Comparison of ENCODE assay signal across 23 cellular contexts in the genomic region with DNA sequence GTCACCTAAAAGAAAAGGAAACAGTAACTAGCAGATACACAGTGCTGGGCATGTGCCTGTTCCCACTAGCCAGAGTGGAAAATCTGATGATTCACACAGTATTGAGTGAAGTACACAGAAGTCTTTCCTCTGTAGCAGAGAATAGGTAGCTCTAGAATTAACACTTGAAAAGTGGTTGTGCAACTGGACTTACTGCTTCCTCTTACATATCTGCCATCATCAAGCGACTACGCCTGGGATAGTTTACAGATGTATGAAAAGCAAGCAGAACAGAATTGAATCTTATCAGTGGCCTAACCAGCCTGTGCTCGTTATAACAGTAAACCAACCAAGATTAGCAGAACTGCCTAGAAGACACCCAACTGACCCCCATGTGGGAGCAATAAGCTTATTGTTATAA.
DNase-seq lines count a peak whose midpoint lies in the region; ATAC-seq and TF ChIP-seq lines count a peak whose summit lies in the region.
"Had no signal": no experiment of that assay in that cellular context is flagged by ENCODE, and none has a peak within 500 bp of the region (broad histone marks: within the 10 kb centered on the region; RNA-seq: fewer than 3 reads in every experiment).

No MANE protein-coding gene starts in this region.

- no peaks in the 10 kb centered on the region for H3K36me3 ChIP-seq in naive thymus-derived CD4-positive, alpha-beta T cell (ENCODE audit: control insufficient read depth in 2 of 3, insufficient read depth in 3 of 3, low read length in 3 of 3)
- no peaks in the 10 kb centered on the region for H3K36me3 ChIP-seq in SK-N-SH (replicated peaks in 1 of 2; ENCODE audit: control insufficient read depth in 1 of 2, insufficient read depth in 2 of 2, low read length in 1 of 2)
- H3K36me3 ChIP-seq: breast epithelium, vagina had no signal

- H3K4me1 Mint-ChIP-seq in naive thymus-derived CD4-positive, alpha-beta T cell, result peaks cover 0 to 2% (median 0%) of the 10 kb centered on the region in 7 donors
- H3K4me1 Mint-ChIP-seq: immature natural killer cell had no signal

- peaks cover 3% of the 10 kb centered on the region for H3F3A ChIP-seq in SK-N-SH (replicated peaks; ENCODE audit: insufficient read depth)

- H3K79me2 ChIP-seq in SK-N-SH (ENCODE audit: insufficient read depth), result no peaks in the 10 kb centered on the region
- H3K79me2 ChIP-seq: parathyroid adenoma had no signal

- TF ChIP-seq CTCF in epithelial cell of esophagus (IDR thresholded peaks at IDR 0.05; ENCODE audit: insufficient read depth, low read depth, low read length, missing control alignments) (no peak), SK-N-SH (IDR thresholded peaks at IDR 0.05) (no peak)

- peaks cover 2 to 13% (median 5%) of the 10 kb centered on the region in 11 donors for H3K9me3 Mint-ChIP-seq in naive thymus-derived CD4-positive, alpha-beta T cell

- H3K27ac ChIP-seq in naive thymus-derived CD4-positive, alpha-beta T cell (ENCODE audit: low read depth, low read length), result no peak overlapping the region
- H3K27ac ChIP-seq in SK-N-SH (ENCODE audit: low read depth in 2 of 2, low read length in 1 of 2), result no peak overlapping the region
- H3K27ac ChIP-seq: breast epithelium, gastroesophageal sphincter, parathyroid adenoma, spleen, vagina had no signal

- no peak overlapping the region for H3K9ac ChIP-seq in SK-N-SH
- H3K9ac ChIP-seq: parathyroid adenoma had no signal

- POLR2A ChIA-PET in naive thymus-derived CD4-positive, alpha-beta T cell (lab: Charles Lee), result no interaction called here
- POLR2A ChIA-PET in SK-N-SH (lab: Yijun Ruan, JAX), result no interaction called here

- no peaks in the 10 kb centered on the region for H4K20me1 ChIP-seq in SK-N-SH (ENCODE audit: insufficient read depth)

- H3K27me3 ChIP-seq in naive thymus-derived CD4-positive, alpha-beta T cell (ENCODE audit: control insufficient read depth in 2 of 2, insufficient read depth in 2 of 2, low read length in 2 of 2), result no peaks in the 10 kb centered on the region
- no peaks in the 10 kb centered on the region for H3K27me3 ChIP-seq in SK-N-SH (ENCODE audit: insufficient read depth)
- H3K27me3 ChIP-seq: breast epithelium, gastroesophageal sphincter, spleen, vagina had no signal

- H3K4me2 ChIP-seq in SK-N-SH, result no peak overlapping the region

- CTCF ChIA-PET in naive thymus-derived CD4-positive, alpha-beta T cell (lab: Charles Lee), result no interaction called here
- CTCF ChIA-PET in SK-N-SH (lab: Yijun Ruan, JAX), result no interaction called here

- TF ChIP-seq RAD21 in SK-N-SH (IDR thresholded peaks at IDR 0.05; ENCODE audit: low read length), result no peak

- 86% methylated on average over 3 of the region's 3 CpGs for WGBS in SK-N-SH (ENCODE audit: low lambda C conversion rate)

- H3K27ac Mint-ChIP-seq in naive thymus-derived CD4-positive, alpha-beta T cell, result no peak overlapping the region
- H3K27ac Mint-ChIP-seq: effector memory CD8-positive, alpha-beta T cell; immature natural killer cell; stimulated activated naive CD8-positive, alpha-beta T cell treated with anti-CD3 and anti-CD28 coated beads, Interleukin-15, Interleukin-2, amounts not matched to agents 100 ng/mL and 50 ng/mL, for 24 hours had no signal

- intact Hi-C loops in naive thymus-derived CD4-positive, alpha-beta T cell (cut with micrococcal nuclease), result no loop called here

- H3K4me3 Mint-ChIP-seq in naive thymus-derived CD4-positive, alpha-beta T cell, result no peak overlapping the region
- H3K4me3 Mint-ChIP-seq: effector memory CD8-positive, alpha-beta T cell; immature natural killer cell; stimulated activated naive CD8-positive, alpha-beta T cell treated with anti-CD3 and anti-CD28 coated beads, Interleukin-15, Interleukin-2, amounts not matched to agents 100 ng/mL and 50 ng/mL, for 24 hours had no signal

- no peaks in the 10 kb centered on the region for H3K4me1 ChIP-seq in naive thymus-derived CD4-positive, alpha-beta T cell (ENCODE audit: control insufficient read depth in 2 of 2, insufficient read depth in 2 of 2, low read length in 2 of 2)
- peaks cover 0 to 3% of the 10 kb centered on the region in 2 experiments; a peak in 2 of 4 replicates for H3K4me1 ChIP-seq in SK-N-SH (ENCODE audit: control insufficient read depth in 1 of 2, insufficient read depth in 2 of 2, low read depth in 1 of 2, low read length in 1 of 2)
- H3K4me1 ChIP-seq: breast epithelium, gastroesophageal sphincter, spleen, vagina had no signal

- H2AFZ ChIP-seq in SK-N-SH (ENCODE audit: low read depth), result no peak overlapping the region
- H2AFZ ChIP-seq: parathyroid adenoma had no signal

- H3K27me3 Mint-ChIP-seq in naive thymus-derived CD4-positive, alpha-beta T cell, result no peaks in the 10 kb centered on the region
- H3K27me3 Mint-ChIP-seq: effector memory CD8-positive, alpha-beta T cell; stimulated activated naive CD8-positive, alpha-beta T cell treated with anti-CD3 and anti-CD28 coated beads, Interleukin-15, Interleukin-2, amounts not matched to agents 100 ng/mL and 50 ng/mL, for 24 hours had no signal

- peak; percentile 21 for DNase-seq in KBM-7
- DNase-seq in SIG-M5 (lab: John Stamatoyannopoulos, UW), result peak; percentile 37
- DNase-seq in epithelial cell of esophagus (ENCODE audit: low read depth), result peak; percentile 88
- DNase-seq in naive thymus-derived CD4-positive, alpha-beta T cell, result no peak
- DNase-seq in SK-N-SH, result no peak
- DNase-seq in ACHN, result no peak
- no peak for DNase-seq in mucosa of gallbladder (ENCODE audit: low spot score)
- DNase-seq: activated naive CD4-positive, alpha-beta T cell; DMS 273 treated with DMSO at 0.1 percent for 48 hours; effector memory CD8-positive, alpha-beta T cell; immature natural killer cell; midbrain; NCI-H1436; NCI-H446 treated with DMSO at 0.1 percent for 48 hours; spleen; SW 1271 had no signal

- in situ Hi-C loops in KBM-7 (cut with MboI; ENCODE audit: low pct_unique_long_range_greater_than_20kb, low sequenced_read_pairs), result no loop called here
- in situ Hi-C loops in ACHN (cut with HindIII; ENCODE audit: low pct_ligation_motif_present, low pct_unique_long_range_greater_than_20kb, low sequenced_read_pairs), result no loop called here

- H3K4me3 ChIP-seq in epithelial cell of esophagus (ENCODE audit: low read length), result no peak overlapping the region
- H3K4me3 ChIP-seq in naive thymus-derived CD4-positive, alpha-beta T cell (ENCODE audit: low read length), result no peak overlapping the region
- no peak overlapping the region for H3K4me3 ChIP-seq in SK-N-SH (ENCODE audit: low read depth in 2 of 2, low read length in 1 of 2)
- H3K4me3 ChIP-seq: breast epithelium, gastroesophageal sphincter, spleen, vagina had no signal

- ATAC-seq in naive thymus-derived CD4-positive, alpha-beta T cell, result peak; percentile 60
- no peak for ATAC-seq in GM19452 (IDR thresholded peaks at IDR 0.05; ENCODE audit: unreplicated experiment)
- ATAC-seq: activated CD4-positive, CD25-positive, alpha-beta regulatory T cell treated with anti-CD3 and anti-CD28 coated beads, Interleukin-2, amount 50 U/mL, for 24 hours; effector memory CD8-positive, alpha-beta T cell; gastroesophageal sphincter had no signal

- no peak for TF ChIP-seq EP300 in SK-N-SH (IDR thresholded peaks at IDR 0.05; ENCODE audit: borderline replicate concordance in 1 of 2, low read depth in 1 of 2, low read length in 1 of 2)

- H3K36me3 Mint-ChIP-seq in naive thymus-derived CD4-positive, alpha-beta T cell, result peaks cover 0 to 21% (median 19%) of the 10 kb centered on the region in 5 donors

- no peaks in the 10 kb centered on the region for H3K9me2 ChIP-seq in SK-N-SH

- H3K9me3 ChIP-seq in naive thymus-derived CD4-positive, alpha-beta T cell (ENCODE audit: control insufficient read depth in 2 of 3, low read length in 3 of 3), result peaks cover 0 to 3% (median 0%) of the 10 kb centered on the region in 3 experiments
- no peaks in the 10 kb centered on the region for H3K9me3 ChIP-seq in SK-N-SH
- H3K9me3 ChIP-seq: breast epithelium, gastroesophageal sphincter, vagina had no signal

TF ChIP-seq in SK-N-SH, 30 proteins besides CTCF, POLR2A, EP300 and RAD21:
- TF ChIP-seq, protein P1, sequence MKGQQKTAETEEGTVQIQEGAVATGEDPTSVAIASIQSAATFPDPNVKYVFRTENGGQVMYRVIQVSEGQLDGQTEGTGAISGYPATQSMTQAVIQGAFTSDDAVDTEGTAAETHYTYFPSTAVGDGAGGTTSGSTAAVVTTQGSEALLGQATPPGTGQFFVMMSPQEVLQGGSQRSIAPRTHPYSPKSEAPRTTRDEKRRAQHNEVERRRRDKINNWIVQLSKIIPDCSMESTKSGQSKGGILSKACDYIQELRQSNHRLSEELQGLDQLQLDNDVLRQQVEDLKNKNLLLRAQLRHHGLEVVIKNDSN (IDR thresholded peaks at IDR 0.05; ENCODE audit: borderline replicate concordance, low read depth), result no peak
- no peak for TF ChIP-seq TCF12 (IDR thresholded peaks at IDR 0.05)
- no peak for TF ChIP-seq GABPA (IDR thresholded peaks at IDR 0.05; ENCODE audit: low read depth)
- TF ChIP-seq, protein P2, sequence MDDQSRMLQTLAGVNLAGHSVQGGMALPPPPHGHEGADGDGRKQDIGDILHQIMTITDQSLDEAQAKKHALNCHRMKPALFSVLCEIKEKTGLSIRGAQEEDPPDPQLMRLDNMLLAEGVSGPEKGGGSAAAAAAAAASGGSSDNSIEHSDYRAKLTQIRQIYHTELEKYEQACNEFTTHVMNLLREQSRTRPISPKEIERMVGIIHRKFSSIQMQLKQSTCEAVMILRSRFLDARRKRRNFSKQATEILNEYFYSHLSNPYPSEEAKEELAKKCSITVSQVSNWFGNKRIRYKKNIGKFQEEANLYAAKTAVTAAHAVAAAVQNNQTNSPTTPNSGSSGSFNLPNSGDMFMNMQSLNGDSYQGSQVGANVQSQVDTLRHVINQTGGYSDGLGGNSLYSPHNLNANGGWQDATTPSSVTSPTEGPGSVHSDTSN (IDR thresholded peaks at IDR 0.05), result no peak
- TF ChIP-seq RFX5 (IDR thresholded peaks at IDR 0.05; ENCODE audit: low read length), result no peak
- TF ChIP-seq, protein P3, sequence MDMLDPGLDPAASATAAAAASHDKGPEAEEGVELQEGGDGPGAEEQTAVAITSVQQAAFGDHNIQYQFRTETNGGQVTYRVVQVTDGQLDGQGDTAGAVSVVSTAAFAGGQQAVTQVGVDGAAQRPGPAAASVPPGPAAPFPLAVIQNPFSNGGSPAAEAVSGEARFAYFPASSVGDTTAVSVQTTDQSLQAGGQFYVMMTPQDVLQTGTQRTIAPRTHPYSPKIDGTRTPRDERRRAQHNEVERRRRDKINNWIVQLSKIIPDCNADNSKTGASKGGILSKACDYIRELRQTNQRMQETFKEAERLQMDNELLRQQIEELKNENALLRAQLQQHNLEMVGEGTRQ (IDR thresholded peaks at IDR 0.05; ENCODE audit: borderline replicate concordance, low read depth, low read length), result no peak
- no peak for TF ChIP-seq SMC3 (IDR thresholded peaks at IDR 0.05; ENCODE audit: low read depth, low read length)

Comparison
In these comparisons a context has a peak if more than half of its experiments do, and no peak if none do; other contexts are left out.
1. DNase-seq: peak in KBM-7 (single experiment), SIG-M5 (single experiment) and epithelial cell of esophagus (single experiment); none in naive thymus-derived CD4-positive, alpha-beta T cell (0 of 9), SK-N-SH (single experiment), ACHN (single experiment) and mucosa of gallbladder (single experiment).